Comparison of ENCODE assay signal across 11 cellular contexts in genomic region chrX:23766650-23767551, GRCh38. TPM values are rescaled to one million over a fixed set of nuclear protein-coding genes. Genes with fewer than 3 reads are reported as not detected.
DNase-seq lines count a peak whose midpoint lies in the region; ATAC-seq and TF ChIP-seq lines count a peak whose summit lies in the region.
"Had no signal": no experiment of that assay in that cellular context is flagged by ENCODE, and none has a peak within 500 bp of the region (broad histone marks: within the 10 kb centered on the region; RNA-seq: fewer than 3 reads in every experiment).

No MANE protein-coding gene starts in this region.

- DNase-seq in BE2C, result peak; percentile 42
- no peak for DNase-seq in Panc1 (ENCODE audit: low read depth, low spot score)
- DNase-seq in fibroblast of mammary gland (ENCODE audit: low read depth), result no peak
- DNase-seq in HK-2 (ENCODE audit: unreplicated experiment), result no peak
- no peak for DNase-seq in stimulated activated CD4-positive, alpha-beta T cell treated with anti-CD3 and anti-CD28 coated beads, Interleukin-4, amount 100 ng/mL, for 4 hours
- DNase-seq in vagina (ENCODE audit: extremely low spot score in 2 of 2), result no peak
- DNase-seq: GM23248, heart left ventricle had no signal

- BruUV-seq in Panc1 (replicated peaks; lab: Mats Ljungman, UMichigan), result no TSS peak

- TF ChIP-seq CTCF in BE2C (IDR thresholded peaks at IDR 0.05; ENCODE audit: low read depth, low read length) (no peak), Panc1 (IDR thresholded peaks at IDR 0.05) (no peak), fibroblast of mammary gland (conservative IDR thresholded peaks at IDR 0.05; ENCODE audit: control insufficient read depth, insufficient read depth, low read depth, low read length) (no peak), vagina (IDR thresholded peaks at IDR 0.05) (no peak)

- in situ Hi-C loops in Panc1 (cut with HindIII; ENCODE audit: low pct_unique_long_range_greater_than_20kb, low sequenced_read_pairs), result no loop called here

- H3K36me3 ChIP-seq in BE2C (no peaks in the 10 kb centered on the region), Panc1 (ENCODE audit: control insufficient read depth, insufficient read depth, low read length) (no peaks in the 10 kb centered on the region), vagina (no peaks in the 10 kb centered on the region)
- H3K36me3 ChIP-seq: heart left ventricle had no signal

- H3K27ac ChIP-seq in Panc1 (ENCODE audit: low read length) (peak overlapping the region; percentile 81), vagina (no peak overlapping the region)
- H3K27ac ChIP-seq: GM23248, HL-60 had no signal

- H3K4me1 ChIP-seq in BE2C (no peaks in the 10 kb centered on the region), Panc1 (ENCODE audit: control insufficient read depth, insufficient read depth, low read length) (no peaks in the 10 kb centered on the region), vagina (no peaks in the 10 kb centered on the region)
- H3K4me1 ChIP-seq: heart left ventricle had no signal

- TF ChIP-seq POLR2A in vagina (IDR thresholded peaks at IDR 0.05), result no peak

- POLR2A ChIA-PET in Panc1 (lab: Charles Lee), result interaction anchor here (2.3 kb wide), 1 partner anchor 16 kb away, joined by 6 read pairs; the partner anchor contains the start of gene SAT1

- intact Hi-C loops in Panc1 (cut with micrococcal nuclease; ENCODE audit: unreplicated experiment), result no loop called here
- intact Hi-C loops in vagina (cut with DNase I), result no loop called here

- peak; percentile 54 for ATAC-seq in GM19043 (IDR thresholded peaks at IDR 0.05; ENCODE audit: low read depth, unreplicated experiment)
- ATAC-seq in Panc1, result peak; percentile 92
- ATAC-seq in GM21576 (IDR thresholded peaks at IDR 0.05; ENCODE audit: unreplicated experiment), result no peak

- H3K4me3 ChIP-seq in BE2C (ENCODE audit: low read depth, low read length) (peak overlapping the region; percentile 62), Panc1 (ENCODE audit: low read depth in 2 of 2, low read length in 2 of 2) (peak overlapping the region; percentile 45 to 70), fibroblast of mammary gland (ENCODE audit: control insufficient read depth, low read depth, low read length) (peak overlapping the region; percentile 3), vagina (no peak overlapping the region)
- H3K4me3 ChIP-seq: GM23248 had no signal

- H3K27me3 ChIP-seq in BE2C (no peaks in the 10 kb centered on the region), Panc1 (ENCODE audit: control insufficient read depth, insufficient read depth, low read length) (no peaks in the 10 kb centered on the region), vagina (no peaks in the 10 kb centered on the region)
- H3K27me3 ChIP-seq: heart left ventricle had no signal

- CTCF ChIA-PET in Panc1 (lab: Charles Lee), result interaction anchor here (0.5 to 1.1 kb wide), 5 partner anchors 8 to 1264 kb away, joined by 4 to 14 read pairs (median 5); no protein-coding TSS in a partner anchor

- no peaks in the 10 kb centered on the region for H3K9me3 ChIP-seq in BE2C
- H3K9me3 ChIP-seq in Panc1 (ENCODE audit: control insufficient read depth, insufficient read depth, low read depth, low read length), result no peaks in the 10 kb centered on the region
- H3K9me3 ChIP-seq in vagina, result no peaks in the 10 kb centered on the region
- H3K9me3 ChIP-seq: heart left ventricle had no signal

RNA-seq across cellular contexts. Expression of gene SAT1, which starts 16.1 kb away (rescaled TPM):
- 15.1 TPM for polyA plus RNA-seq in BE2C (2012; ENCODE audit: insufficient read depth, insufficient read length, low read depth)
- total RNA-seq in Panc1 (2021; ENCODE audit: unreplicated experiment) (173 TPM), vagina (389 TPM)
- 215 TPM for polyA plus RNA-seq in Panc1 (2012; ENCODE audit: insufficient read length)

RNA-seq across cellular contexts. Expression of gene ACOT9, which starts 23.8 kb away (rescaled TPM):
- 10.6 TPM for polyA plus RNA-seq in BE2C (2012; ENCODE audit: insufficient read depth, insufficient read length, low read depth)
- total RNA-seq in Panc1 (2021; ENCODE audit: unreplicated experiment) (44.5 TPM), vagina (39.0 TPM)
- polyA plus RNA-seq in Panc1 (2012; ENCODE audit: insufficient read length), result 28.7 TPM

Comparison
In these comparisons a context has a peak if more than half of its experiments do, and no peak if none do; other contexts are left out.
1. H3K4me3 ChIP-seq: peak in BE2C (single experiment), Panc1 (2 of 2) and fibroblast of mammary gland (single experiment); none in vagina (0 of 2).